8 cellular contexts compared by ENCODE assay signal in genomic region chr7:148963583-148964509, GRCh38.
A peak's percentile ranks its signal among the peaks of the same experiment; 100 is the strongest.
DNase-seq lines count a peak whose midpoint lies in the region; ATAC-seq, FAIRE-seq and TF ChIP-seq lines count a peak whose summit lies in the region.

No MANE protein-coding gene starts in this region.

- H2BK12ac ChIP-seq in H1 (ENCODE audit: low read depth, low read length): no peak overlapping the region

- H4K91ac ChIP-seq in H1 (replicated peaks; ENCODE audit: insufficient read length, low read length): no peak overlapping the region

- TF ChIP-seq CTCF in PC-3 (conservative IDR thresholded peaks at IDR 0.05; ENCODE audit: low read depth, low read length) (no peak), H1 (IDR thresholded peaks at IDR 0.05; ENCODE audit: control extremely low read depth in 1 of 3, insufficient read depth in 1 of 3, low read depth in 1 of 3, low read length in 3 of 3) (no peak), nephron (IDR thresholded peaks at IDR 0.05; ENCODE audit: unreplicated experiment in 3 of 3) (no peak)

- no peak overlapping the region for H4K5ac ChIP-seq in H1 (ENCODE audit: insufficient read length, low read depth, low read length)

- H3K9me3 ChIP-seq in PC-3 (ENCODE audit: low read length) (no peaks in the 10 kb centered on the region), H1 (ENCODE audit: insufficient read depth in 2 of 2, low read depth in 1 of 2, low read length in 1 of 2) (no peaks in the 10 kb centered on the region)

- CTCF ChIA-PET in PC-3 (lab: Charles Lee): interaction anchor here (0.6 to 1.2 kb wide), 5 partner anchors 23 to 265 kb away, joined by 3 to 14 read pairs (median 5); partner anchors contain the start of gene CUL1
- CTCF ChIA-PET in H1 (lab: Charles Lee; ENCODE audit: partially characterized antibody): interaction anchor here (0.7 to 2.3 kb wide), 25 partner anchors 11 to 461 kb away, joined by 3 to 12 read pairs (median 3); no protein-coding TSS in a partner anchor

- no peaks in the 10 kb centered on the region for H3K79me2 ChIP-seq in PC-3 (ENCODE audit: low read length)
- H3K79me2 ChIP-seq in H1 (ENCODE audit: control insufficient read depth in 1 of 2, insufficient read depth in 2 of 2, low read length in 2 of 2): no peaks in the 10 kb centered on the region

- peak overlapping the region; percentile 76 for H3K4me3 ChIP-seq in PC-3 (ENCODE audit: low read length)
- no peak overlapping the region for H3K4me3 ChIP-seq in H1 (ENCODE audit: extremely low read depth in 1 of 4, insufficient read depth in 2 of 4, low read depth in 3 of 4, low read length in 4 of 4)

- H3K27ac ChIP-seq in PC-3 (ENCODE audit: low read length) (no peak overlapping the region), H1 (ENCODE audit: low read depth, low read length) (no peak overlapping the region)

- H3K56ac ChIP-seq in H1 (replicated peaks; ENCODE audit: insufficient read length, low read depth, low read length): no peak overlapping the region

- no peak for TF ChIP-seq POLR2A in H1 (IDR thresholded peaks at IDR 0.05; ENCODE audit: control extremely low read depth in 1 of 2, low read depth in 2 of 2, low read length in 2 of 2)

- H3K4me3 Mint-ChIP-seq in nephron: peak overlapping the region; percentile 88 to 98 (median 95)

- no peak overlapping the region for H3K23ac ChIP-seq in H1 (ENCODE audit: insufficient read length)

- ATAC-seq in PC-3 (peak; percentile 27), HG03045 (IDR thresholded peaks at IDR 0.05; ENCODE audit: unreplicated experiment) (no peak), HG03175 (IDR thresholded peaks at IDR 0.05; ENCODE audit: unreplicated experiment) (no peak)

- peak overlapping the region; percentile 78 for H3K4me2 ChIP-seq in PC-3 (ENCODE audit: low read length)
- no peak overlapping the region for H3K4me2 ChIP-seq in H1 (ENCODE audit: insufficient read depth in 1 of 2, low read depth in 2 of 2, low read length in 2 of 2)

- POLR2A ChIA-PET in PC-3 (lab: Charles Lee; ENCODE audit: unreplicated experiment) (interaction anchor here (1.0 kb wide), 1 partner anchor 265 kb away, joined by 12 read pairs; the partner anchor contains the start of gene CUL1), H1 (lab: Charles Lee; ENCODE audit: partially characterized antibody) (interaction anchor here (0.6 to 1.2 kb wide), 5 partner anchors 14 to 688 kb away, joined by 3 to 5 read pairs (median 3); no protein-coding TSS in a partner anchor)

- H4K20me1 ChIP-seq in PC-3 (ENCODE audit: low read length) (no peaks in the 10 kb centered on the region), H1 (replicated peaks in 1 of 2; ENCODE audit: control insufficient read depth in 1 of 2, insufficient read depth in 2 of 2, low read length in 2 of 2) (no peaks in the 10 kb centered on the region)

- H3K9me2 ChIP-seq in PC-3 (replicated peaks; ENCODE audit: low read length): no peaks in the 10 kb centered on the region

- DNase-seq in GM03348 (ENCODE audit: low spot score): peak; percentile 18
- DNase-seq in PC-3: peak; percentile 31
- DNase-seq in H1 (ENCODE audit: low read depth in 1 of 2, low spot score in 2 of 2): no peak
- no peak for DNase-seq in NCI-H82 (lab: John Stamatoyannopoulos, UW)
- no peak for DNase-seq in RCC 7860 (ENCODE audit: low spot score)

- H2BK20ac ChIP-seq in H1 (ENCODE audit: low read length): no peak overlapping the region

- no peak for FAIRE-seq in H1 (lab: Jason Lieb, UNC)
- no peak for FAIRE-seq in RCC 7860 (lab: Jason Lieb, UNC)

- no peaks in the 10 kb centered on the region for H3K27me3 Mint-ChIP-seq in nephron (ENCODE audit: low read depth)

- peak overlapping the region; percentile 57 for H3K4ac ChIP-seq in H1 (replicated peaks; ENCODE audit: insufficient read length, low read depth, low read length)

- WGBS in H1 (ENCODE audit: extremely low coverage in 1 of 2, insufficient coverage in 1 of 2, insufficient read length in 1 of 2, insufficient replicate concordance in 2 of 2, low coverage in 1 of 2, low lambda C conversion rate in 2 of 2, missing lambda C conversion rate in 1 of 2), 2 experiments: 77% methylated on average over 19 of the region's 20 CpGs; no CpG with 5 or more reads in 1 of the 2 experiments

- no peaks in the 10 kb centered on the region for H3K79me1 ChIP-seq in H1 (ENCODE audit: low read depth, low read length)

- no peak overlapping the region for H4K8ac ChIP-seq in H1 (ENCODE audit: extremely low read depth, insufficient read depth, low read length)

- peak overlapping the region; percentile 61; the same call in 1 of the 2 replicates for H2BK15ac ChIP-seq in H1 (ENCODE audit: low read length)

- H3K9ac ChIP-seq in PC-3 (ENCODE audit: low read length) (peak overlapping the region; percentile 47; the same call in 1 of the 2 replicates), H1 (replicated peaks in 1 of 4; ENCODE audit: extremely low read depth in 1 of 4, low read depth in 3 of 4, low read length in 3 of 4) (no peak overlapping the region)

- H3K27me3 ChIP-seq in PC-3 (ENCODE audit: low read length): no peaks in the 10 kb centered on the region
- 0 out of 7 replicates have a peak, but pooled peaks cover 0 to 1% (median 0%) of the 10 kb centered on the region in 4 experiments for H3K27me3 ChIP-seq in H1 (replicated peaks in 1 of 4; ENCODE audit: control insufficient read depth in 3 of 4, extremely low read depth in 1 of 4, insufficient read depth in 3 of 4, low read length in 3 of 4)

- peak overlapping the region; percentile 60 for H3K18ac ChIP-seq in H1 (ENCODE audit: extremely low read depth, low read length)

- peaks cover 20% of the 10 kb centered on the region for H3K4me1 Mint-ChIP-seq in nephron

- H2BK120ac ChIP-seq in H1 (replicated peaks; ENCODE audit: low read depth, low read length): no peak overlapping the region

- no peaks in the 10 kb centered on the region for H3F3A ChIP-seq in PC-3 (ENCODE audit: low read length, unreplicated experiment)

- H3K23me2 ChIP-seq in H1 (ENCODE audit: low read depth, low read length): no peaks in the 10 kb centered on the region

- H2AFZ ChIP-seq in PC-3 (ENCODE audit: low read length) (peak overlapping the region; percentile 89), H1 (ENCODE audit: low read length) (peak overlapping the region; percentile 83)

- no peaks in the 10 kb centered on the region for H3K36me3 Mint-ChIP-seq in nephron (ENCODE audit: low read depth)

- intact Hi-C loops in PC-3 (cut with micrococcal nuclease): loop anchor here (2.0 to 5.0 kb wide), 3 partner anchors 81 to 262 kb away; no protein-coding TSS in a partner anchor

- peak overlapping the region; percentile 95 to 97 (median 95) for H3K27ac Mint-ChIP-seq in nephron

- peaks cover 6% of the 10 kb centered on the region; the same call in 1 of the 2 replicates for H3K4me1 ChIP-seq in PC-3 (ENCODE audit: insufficient read depth, low read length)
- peaks cover 0 to 4% (median 3%) of the 10 kb centered on the region in 4 experiments; a peak in 3 of 7 replicates for H3K4me1 ChIP-seq in H1 (replicated peaks in 1 of 4; ENCODE audit: control insufficient read depth in 3 of 4, insufficient read depth in 4 of 4, low read length in 3 of 4)

- no peak overlapping the region for H2AK5ac ChIP-seq in H1 (ENCODE audit: low read depth, low read length)

- no peak overlapping the region; the same call in 1 of the 2 replicates for H2BK5ac ChIP-seq in H1 (ENCODE audit: low read depth, low read length)

- no peak overlapping the region for H3K14ac ChIP-seq in H1 (ENCODE audit: insufficient read length)

- no peaks in the 10 kb centered on the region for H3K36me3 ChIP-seq in PC-3 (ENCODE audit: low read depth, low read length)
- no peaks in the 10 kb centered on the region for H3K36me3 ChIP-seq in H1 (ENCODE audit: control insufficient read depth in 2 of 4, insufficient read depth in 4 of 4, low read length in 3 of 4)

- no TSS peak for BruUV-seq in PC-3 (replicated peaks; lab: Mats Ljungman, UMichigan)

- no peaks in the 10 kb centered on the region for H3K9me3 Mint-ChIP-seq in nephron

- no peak for TF ChIP-seq EP300 in H1 (IDR thresholded peaks at IDR 0.05; ENCODE audit: borderline replicate concordance in 1 of 2, low read depth in 2 of 2, low read length in 2 of 2)

- no peak for TF ChIP-seq RAD21 in H1 (IDR thresholded peaks at IDR 0.05 in 1 of 2, conservative IDR thresholded peaks at IDR 0.05 in 1 of 2; ENCODE audit: low read depth in 2 of 2, low read length in 2 of 2)

TF ChIP-seq in H1, 55 proteins besides CTCF, POLR2A, EP300 and RAD21:
- TF ChIP-seq GTF2F1 (IDR thresholded peaks at IDR 0.05; ENCODE audit: borderline replicate concordance, low read depth, low read length) (no peak), HDAC2 (IDR thresholded peaks at IDR 0.05; ENCODE audit: borderline replicate concordance in 1 of 2, low read depth in 2 of 2, low read length in 2 of 2) (0 out of 4 replicates have a peak, but pooled peaks of 1 of the 2 experiments have one; percentile 65), ASH2L (IDR thresholded peaks at IDR 0.05; ENCODE audit: low read length) (peak; percentile 15)

Comparison
In these comparisons a context has a peak if more than half of its experiments do, and no peak if none do; other contexts are left out.
1. DNase-seq: peak in GM03348 (single experiment) and PC-3 (single experiment); none in H1 (0 of 2), NCI-H82 (single experiment) and RCC 7860 (single experiment).